8 cellular contexts compared by ENCODE assay signal in genomic region chrX:47233333-47234113, GRCh38. TPM values are rescaled to one million over a fixed set of nuclear protein-coding genes. Genes with fewer than 3 reads are reported as not detected.
DNase-seq lines count a peak whose midpoint lies in the region; ATAC-seq and TF ChIP-seq lines count a peak whose summit lies in the region.

No MANE protein-coding gene starts in this region.

- H3K4me1 Mint-ChIP-seq in T-cell (peaks cover 29 to 34% (median 32%) of the 10 kb centered on the region in 3 donors), progenitor cell of endocrine pancreas (ENCODE audit: low read depth) (peaks cover 26% of the 10 kb centered on the region)

- peak overlapping the region; percentile 94 for H3K27ac ChIP-seq in left ventricle myocardium inferior (replicated peaks)

- no peaks in the 10 kb centered on the region for H3K27me3 Mint-ChIP-seq in T-cell
- no peaks in the 10 kb centered on the region for H3K27me3 Mint-ChIP-seq in progenitor cell of endocrine pancreas

- H3K4me3 ChIP-seq in left ventricle myocardium inferior = peak overlapping the region; percentile 74

- peaks cover 20% of the 10 kb centered on the region for H3K4me1 ChIP-seq in left ventricle myocardium inferior

- intact Hi-C loops in left ventricle myocardium inferior (cut with micrococcal nuclease) = no loop called here

- no peaks in the 10 kb centered on the region for H3K27me3 ChIP-seq in left ventricle myocardium inferior (ENCODE audit: low read depth)

- TF ChIP-seq CTCF in GM13977 (IDR thresholded peaks at IDR 0.05; ENCODE audit: extremely low read depth, insufficient read depth, missing control alignments) (no peak), left ventricle myocardium inferior (IDR thresholded peaks at IDR 0.05; ENCODE audit: borderline replicate concordance) (no peak), progenitor cell of endocrine pancreas (IDR thresholded peaks at IDR 0.05; ENCODE audit: unreplicated experiment) (no peak)

- DNase-seq in GM13977 (ENCODE audit: low spot score) (peak; percentile 89), NCI-H146 (lab: John Stamatoyannopoulos, UW) (peak; percentile 99), T-cell (peak; percentile 81 to 97 (median 95)), amniotic stem cell (lab: John Stamatoyannopoulos, UW) (peak; percentile 85), left ventricle myocardium inferior (peak; percentile 93), progenitor cell of endocrine pancreas (ENCODE audit: low spot score, unreplicated experiment) (peak; percentile 97), ureter (ENCODE audit: low spot score) (peak; percentile 95)

- peak overlapping the region; percentile 99 for H3K27ac Mint-ChIP-seq in T-cell
- H3K27ac Mint-ChIP-seq in progenitor cell of endocrine pancreas = peak overlapping the region; percentile 100

- ATAC-seq in HG02870 (IDR thresholded peaks at IDR 0.05; ENCODE audit: unreplicated experiment) = peak; percentile 79
- ATAC-seq in T-cell (replicated peaks in 1 of 4) = peak; percentile 87 to 91 (median 90)

- H3K36me3 Mint-ChIP-seq in T-cell (peaks cover 9% of the 10 kb centered on the region), progenitor cell of endocrine pancreas (ENCODE audit: insufficient read depth) (peaks cover 9% of the 10 kb centered on the region)

- CTCF ChIA-PET in T-cell (lab: Charles Lee) = interaction anchor here in 1 of 2 donors (0.9 to 1.6 kb wide), 2 partner anchors 16 to 151 kb away, joined by 3 to 5 read pairs; no protein-coding TSS in a partner anchor

- H3K9me3 Mint-ChIP-seq in T-cell (no peaks in the 10 kb centered on the region), progenitor cell of endocrine pancreas (ENCODE audit: low read depth) (no peaks in the 10 kb centered on the region)

- in situ Hi-C loops in GM13977 (cut with MboI; ENCODE audit: low pct_unique_long_range_greater_than_20kb, low sequenced_read_pairs, unreplicated experiment) = no loop called here

- H3K4me3 Mint-ChIP-seq in T-cell (peak overlapping the region; percentile 92 to 96 (median 94)), progenitor cell of endocrine pancreas (ENCODE audit: low read depth) (peak overlapping the region; percentile 99)

- H3K9me3 ChIP-seq in left ventricle myocardium inferior (replicated peaks) = no peaks in the 10 kb centered on the region

- POLR2A ChIA-PET in T-cell (lab: Charles Lee) = interaction anchor here (0.5 to 1.4 kb wide), 11 partner anchors 9 to 1725 kb away, joined by 3 to 19 read pairs (median 5); partner anchors contain the start of genes CDK16 (in 2 of the 2), NDUFB11 (in 1 of the 2) and RBM10 (in 1 of the 2)

- peaks cover 9% of the 10 kb centered on the region for H3K36me3 ChIP-seq in left ventricle myocardium inferior

RNA-seq across cellular contexts. Expression of gene USP11, which starts 0.7 kb away (rescaled TPM):
- total RNA-seq in T-cell = 100 to 1,000 TPM in 1 of 5 donors, 10 to 100 TPM in 4; 72.3 to 122 (median 85.5) TPM
- 42.2 TPM for total RNA-seq in left ventricle myocardium inferior
- 267 and 277 TPM in 2 replicates for total RNA-seq in progenitor cell of endocrine pancreas
- 108 TPM for total RNA-seq in ureter

RNA-seq across cellular contexts. Expression of gene CDK16, which starts 15.0 kb away (rescaled TPM):
- 100 to 1,000 TPM in 2 of 5 donors, 10 to 100 TPM in 3; 54.7 to 139 (median 60.4) TPM for total RNA-seq in T-cell
- 120 TPM for total RNA-seq in left ventricle myocardium inferior
- 236 and 253 TPM in 2 replicates for total RNA-seq in progenitor cell of endocrine pancreas
- total RNA-seq in ureter = 85.4 TPM

RNA-seq across cellular contexts. Expression of gene UBA1, which starts 39.9 kb away (rescaled TPM):
- 100 to 1,000 TPM; 116 to 177 (median 149) TPM for total RNA-seq in T-cell
- total RNA-seq in left ventricle myocardium inferior = 99.8 TPM
- total RNA-seq in progenitor cell of endocrine pancreas = 524 and 538 TPM in 2 replicates
- 193 TPM for total RNA-seq in ureter

Comparison
In these comparisons a context has a peak if more than half of its experiments do, and no peak if none do; other contexts are left out.
1. Peak in every context shown above with its lines: DNase-seq, ATAC-seq, H3K4me3 ChIP-seq and H3K27ac ChIP-seq.